8 cellular contexts compared by ENCODE assay signal in the genomic region with DNA sequence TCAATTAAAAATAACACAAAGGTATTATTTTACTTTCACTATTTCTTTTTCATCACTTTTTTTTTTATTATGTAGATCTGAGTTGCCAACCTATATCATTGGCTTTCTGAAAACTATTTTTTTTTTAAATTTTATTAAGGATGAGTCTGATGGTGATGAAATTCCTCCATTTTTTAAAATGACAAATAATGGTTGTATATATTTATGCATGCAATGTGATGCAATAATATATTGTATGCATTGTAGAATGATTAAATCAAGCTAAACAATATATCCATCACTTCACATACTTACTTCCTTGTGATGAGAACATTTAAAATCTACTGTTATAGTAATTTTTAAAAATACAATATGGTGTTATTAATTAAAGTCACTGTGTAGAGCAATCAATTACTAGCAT.
"Had no signal": no experiment of that assay in that cellular context is flagged by ENCODE, and none has a peak within 500 bp of the region (broad histone marks: within the 10 kb centered on the region; RNA-seq: fewer than 3 reads in every experiment).

No MANE protein-coding gene starts in this region.

- FAIRE-seq: G401.6, GM12878, GM12891, GM12892, GM18507, GM19239 had no signal

- DNase-seq: GDM1, GF-D8 had no signal

- ATAC-seq: GM12878 had no signal

- H3K4me3 ChIP-seq: GM12878 had no signal
